Comparison of ENCODE assay signal across 9 cellular contexts in the genomic region with DNA sequence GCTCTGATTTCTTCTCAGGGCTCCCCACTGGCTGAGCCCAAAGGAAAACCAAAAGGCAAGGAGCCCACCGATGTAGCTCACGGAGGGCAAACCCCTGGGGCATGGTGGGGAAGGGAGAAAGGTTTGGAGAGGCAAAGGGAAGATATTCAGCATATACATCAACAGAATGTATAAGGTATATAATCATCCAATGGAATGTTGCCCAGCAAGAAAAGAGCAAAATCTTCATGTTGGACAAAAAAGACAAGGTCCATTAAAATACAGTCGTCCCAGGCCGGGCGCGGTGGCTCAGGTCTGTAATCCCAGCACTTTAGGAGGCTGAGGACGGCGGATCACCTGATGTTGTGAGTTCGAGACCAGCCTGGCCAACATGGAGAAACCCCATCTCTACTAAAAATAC. TPM values are rescaled to one million over a fixed set of nuclear protein-coding genes. Genes with fewer than 3 reads are reported as not detected.
A peak's percentile ranks its signal among the peaks of the same experiment; 100 is the strongest.
DNase-seq lines count a peak whose midpoint lies in the region; ATAC-seq, FAIRE-seq and TF ChIP-seq lines count a peak whose summit lies in the region.
"Had no signal": no experiment of that assay in that cellular context is flagged by ENCODE, and none has a peak within 500 bp of the region (broad histone marks: within the 10 kb centered on the region; RNA-seq: fewer than 3 reads in every experiment).

No MANE protein-coding gene starts in this region.

- ATAC-seq in memory B cell (ENCODE audit: low read depth) (no peak), upper lobe of left lung (ENCODE audit: low FRiP score in 2 of 2) (no peak)

- H3K79me2 ChIP-seq in astrocyte (ENCODE audit: insufficient read depth, low read length), result peaks cover 40% of the 10 kb centered on the region

- H3K4me1 ChIP-seq in left ventricle myocardium inferior (peaks cover 21% of the 10 kb centered on the region), astrocyte (ENCODE audit: insufficient read depth, low read length) (peaks cover 21% of the 10 kb centered on the region), upper lobe of left lung (peaks cover 12 to 36% (median 26%) of the 10 kb centered on the region in 4 donors)

- no peak for TF ChIP-seq CTCF in left ventricle myocardium inferior (IDR thresholded peaks at IDR 0.05; ENCODE audit: borderline replicate concordance)
- TF ChIP-seq CTCF in astrocyte (IDR thresholded peaks at IDR 0.05; ENCODE audit: insufficient read depth, low read depth, low read length), result no peak
- no peak for TF ChIP-seq CTCF in upper lobe of left lung (IDR thresholded peaks at IDR 0.05)

- H3K27ac Mint-ChIP-seq in astrocyte (ENCODE audit: unreplicated experiment), result peak overlapping the region; percentile 95
- no peak overlapping the region for H3K27ac Mint-ChIP-seq in memory B cell

- no peaks in the 10 kb centered on the region for H4K20me1 ChIP-seq in astrocyte (ENCODE audit: insufficient read depth, low read length)

- 83 to 84% methylated on average over 9 of the region's 9 CpGs for WGBS in upper lobe of left lung, 2 donors

- intact Hi-C loops in left ventricle myocardium inferior (cut with micrococcal nuclease) (no loop called here), cardiac septum (cut with DNase I) (loop anchor here (10.0 kb wide), 2 partner anchors 227 to 887 kb away; partner anchors contain the start of gene GSPT1)

- peaks cover 2% of the 10 kb centered on the region for H3K27me3 ChIP-seq in left ventricle myocardium inferior (ENCODE audit: low read depth)
- H3K27me3 ChIP-seq in astrocyte (ENCODE audit: insufficient read depth, low read length), result no peaks in the 10 kb centered on the region
- H3K27me3 ChIP-seq in upper lobe of left lung, result no peaks in the 10 kb centered on the region

- peaks cover 2% of the 10 kb centered on the region for H3K9me3 Mint-ChIP-seq in astrocyte (ENCODE audit: unreplicated experiment)
- no peaks in the 10 kb centered on the region for H3K9me3 Mint-ChIP-seq in memory B cell

- H3K27me3 Mint-ChIP-seq in astrocyte (ENCODE audit: low read depth, unreplicated experiment), result no peaks in the 10 kb centered on the region
- no peaks in the 10 kb centered on the region for H3K27me3 Mint-ChIP-seq in memory B cell

- TF ChIP-seq EP300 in upper lobe of left lung (IDR thresholded peaks at IDR 0.05), result no peak

- H3K4me1 Mint-ChIP-seq in astrocyte (ENCODE audit: low read depth, unreplicated experiment), result peaks cover 44% of the 10 kb centered on the region
- peaks cover 25% of the 10 kb centered on the region for H3K4me1 Mint-ChIP-seq in memory B cell

- FAIRE-seq in astrocyte (lab: Jason Lieb, UNC), result no peak

- H3K4me3 Mint-ChIP-seq in astrocyte (ENCODE audit: unreplicated experiment) (peak overlapping the region; percentile 93), memory B cell (peak overlapping the region; percentile 62)

- no peaks in the 10 kb centered on the region for H3K9me3 ChIP-seq in left ventricle myocardium inferior (replicated peaks)
- H3K9me3 ChIP-seq in astrocyte (ENCODE audit: insufficient read depth, low read depth, low read length), result no peaks in the 10 kb centered on the region
- H3K9me3 ChIP-seq in upper lobe of left lung, result no peaks in the 10 kb centered on the region

- TF ChIP-seq POLR2A in upper lobe of left lung (IDR thresholded peaks at IDR 0.05), result no peak

- H3K27ac ChIP-seq in left ventricle myocardium inferior (replicated peaks) (peak overlapping the region; percentile 2), astrocyte (ENCODE audit: low read depth, low read length) (peak overlapping the region; percentile 81), upper lobe of left lung (peak overlapping the region; percentile 40 to 93 (median 60))

- peak overlapping the region; percentile 86 for H3K4me2 ChIP-seq in astrocyte (ENCODE audit: low read length)

- H3K36me3 Mint-ChIP-seq in astrocyte (ENCODE audit: low read depth, unreplicated experiment) (peaks cover 7% of the 10 kb centered on the region), memory B cell (peaks cover 4% of the 10 kb centered on the region)

- H3K36me3 ChIP-seq in left ventricle myocardium inferior (no peaks in the 10 kb centered on the region), astrocyte (ENCODE audit: insufficient read depth, low read length) (no peaks in the 10 kb centered on the region), upper lobe of left lung (no peaks in the 10 kb centered on the region)

- DNase-seq in left ventricle myocardium inferior (no peak), cardiac septum (ENCODE audit: low spot score) (no peak), astrocyte (ENCODE audit: low read depth) (no peak), memory B cell (ENCODE audit: low spot score in 2 of 2) (no peak), upper lobe of left lung (no peak), NCI-H1048 (lab: John Stamatoyannopoulos, UW) (no peak), NCI-H1930 (lab: John Stamatoyannopoulos, UW) (no peak), cerebellum (ENCODE audit: low spot score) (no peak)
- DNase-seq: NCI-H524 had no signal

- H3K9ac ChIP-seq in astrocyte (ENCODE audit: low read length), result peak overlapping the region; percentile 72

- no peak overlapping the region for H2AFZ ChIP-seq in astrocyte (ENCODE audit: low read depth, low read length)

- H3K4me3 ChIP-seq in left ventricle myocardium inferior (peak overlapping the region; percentile 75), astrocyte (ENCODE audit: insufficient read depth, low read depth, low read length) (peak overlapping the region; percentile 40), upper lobe of left lung (peak overlapping the region in 2 of 4 donors; percentile 62 to 63)

RNA-seq across cellular contexts. Expression of gene CPPED1, which starts 1.6 kb away (rescaled TPM):
- total RNA-seq in left ventricle myocardium inferior (12.4 TPM), cardiac septum (13.3 TPM), astrocyte (27.2 and 28.5 TPM in 2 replicates), upper lobe of left lung (10 to 100 TPM; 12.5 to 32.5 (median 23.1) TPM), cerebellum (11.2 TPM)

Comparison
In these comparisons a context has a peak if more than half of its experiments do, and no peak if none do; other contexts are left out.
1. H3K27ac ChIP-seq: peak in every context shown above with its lines; median percentile 81 in astrocyte; 60 in upper lobe of left lung; 2 in left ventricle myocardium inferior.